8 cellular contexts compared by ENCODE assay signal in genomic region chr1:67500413-67500959, GRCh38.
A peak's percentile ranks its signal among the peaks of the same experiment; 100 is the strongest.
DNase-seq lines count a peak whose midpoint lies in the region; ATAC-seq and TF ChIP-seq lines count a peak whose summit lies in the region.

No MANE protein-coding gene starts in this region.

- no peak overlapping the region for H3K14ac ChIP-seq in trophoblast cell (ENCODE audit: low read length)

- H3K27ac Mint-ChIP-seq in glutamatergic neuron (ENCODE audit: unreplicated experiment) = no peak overlapping the region

- TF ChIP-seq EP300 in SK-N-SH (IDR thresholded peaks at IDR 0.05; ENCODE audit: borderline replicate concordance in 1 of 2, low read depth in 1 of 2, low read length in 1 of 2) (no peak), upper lobe of left lung (IDR thresholded peaks at IDR 0.05) (no peak)

- H3K4me1 ChIP-seq in SK-N-SH (ENCODE audit: control insufficient read depth in 1 of 2, insufficient read depth in 2 of 2, low read depth in 1 of 2, low read length in 1 of 2) (peaks cover 0 to 3% of the 10 kb centered on the region in 2 experiments; a peak in 1 of 4 replicates), trophoblast cell (ENCODE audit: control insufficient read depth in 1 of 2, insufficient read depth in 2 of 2, low read length in 2 of 2) (no peaks in the 10 kb centered on the region), upper lobe of left lung (peaks cover 0 to 7% (median 3%) of the 10 kb centered on the region in 4 donors)

- H4K20me1 ChIP-seq in SK-N-SH (ENCODE audit: insufficient read depth) = no peaks in the 10 kb centered on the region

- no peaks in the 10 kb centered on the region for H3K79me1 ChIP-seq in trophoblast cell (ENCODE audit: low read length)

- no peaks in the 10 kb centered on the region for H3K9me2 ChIP-seq in SK-N-SH

- H3K36me3 ChIP-seq in SK-N-SH (replicated peaks in 1 of 2; ENCODE audit: control insufficient read depth in 1 of 2, insufficient read depth in 2 of 2, low read length in 1 of 2) = no peaks in the 10 kb centered on the region
- H3K36me3 ChIP-seq in trophoblast cell (ENCODE audit: control insufficient read depth in 1 of 2, insufficient read depth in 2 of 2, low read length in 2 of 2) = no peaks in the 10 kb centered on the region
- no peaks in the 10 kb centered on the region for H3K36me3 ChIP-seq in upper lobe of left lung

- H2AFZ ChIP-seq in SK-N-SH (ENCODE audit: low read depth) (0 out of 2 replicates have a peak overlapping the region, but pooled peaks have one; percentile 27), trophoblast cell (ENCODE audit: insufficient read depth, low read length, poor library complexity) (no peak overlapping the region)

- H4K12ac ChIP-seq in trophoblast cell (ENCODE audit: low read depth, low read length) = no peak overlapping the region

- no peak overlapping the region for H2BK120ac ChIP-seq in trophoblast cell (ENCODE audit: insufficient read depth, low read length, poor library complexity)

- no peaks in the 10 kb centered on the region for H3K27me3 Mint-ChIP-seq in glutamatergic neuron (ENCODE audit: unreplicated experiment)

- H4K91ac ChIP-seq in trophoblast cell (ENCODE audit: low read depth, low read length) = no peak overlapping the region

- H3K79me2 ChIP-seq in SK-N-SH (ENCODE audit: insufficient read depth) (no peaks in the 10 kb centered on the region), trophoblast cell (ENCODE audit: control insufficient read depth, insufficient read depth, low read length, poor library complexity) (no peaks in the 10 kb centered on the region)

- no peak overlapping the region for H2BK12ac ChIP-seq in trophoblast cell (ENCODE audit: low read length)

- no peak overlapping the region for H2BK5ac ChIP-seq in trophoblast cell (ENCODE audit: low read depth, low read length, poor library complexity)

- no peak overlapping the region for H3K4ac ChIP-seq in trophoblast cell (ENCODE audit: low read depth, low read length)

- H3K27ac ChIP-seq in SK-N-SH (ENCODE audit: low read depth in 2 of 2, low read length in 1 of 2) (no peak overlapping the region), trophoblast cell (ENCODE audit: low read depth, low read length) (no peak overlapping the region), upper lobe of left lung (no peak overlapping the region)

- H3K4me3 Mint-ChIP-seq in glutamatergic neuron (ENCODE audit: unreplicated experiment) = no peak overlapping the region

- no peak overlapping the region for H3K9ac ChIP-seq in SK-N-SH
- no peak overlapping the region for H3K9ac ChIP-seq in trophoblast cell (ENCODE audit: low read length)

- TF ChIP-seq CTCF in GM12874 (IDR thresholded peaks at IDR 0.05; ENCODE audit: insufficient read depth, low read depth, low read length) = peak; percentile 98
- peak; percentile 94 for TF ChIP-seq CTCF in SK-N-SH (IDR thresholded peaks at IDR 0.05)
- TF ChIP-seq CTCF in glutamatergic neuron (IDR thresholded peaks at IDR 0.05; ENCODE audit: partially characterized antibody, unreplicated experiment) = peak; percentile 98
- peak; percentile 91 to 97 (median 94) for TF ChIP-seq CTCF in upper lobe of left lung (IDR thresholded peaks at IDR 0.05)

- H3K4me2 ChIP-seq in SK-N-SH (peak overlapping the region; percentile 64), trophoblast cell (ENCODE audit: low read length) (no peak overlapping the region)

- WGBS in SK-N-SH (ENCODE audit: low lambda C conversion rate) = 2% methylated on average over 10 of the region's 18 CpGs
- no CpG with 5 or more reads among the region's 18 CpGs for WGBS in trophoblast cell (ENCODE audit: extremely low coverage, insufficient coverage, insufficient read length)
- 3 to 5% methylated on average over 6 to 17 of the region's 18 CpGs for WGBS in upper lobe of left lung, 2 donors

- H3K36me3 Mint-ChIP-seq in glutamatergic neuron (ENCODE audit: unreplicated experiment) = no peaks in the 10 kb centered on the region

- H3K4me1 Mint-ChIP-seq in glutamatergic neuron (ENCODE audit: low read depth, unreplicated experiment) = no peaks in the 10 kb centered on the region

- H3K27me3 ChIP-seq in SK-N-SH (ENCODE audit: insufficient read depth) = no peaks in the 10 kb centered on the region; the same call in 1 of the 2 replicates
- H3K27me3 ChIP-seq in trophoblast cell (ENCODE audit: insufficient read depth, low read length) = no peaks in the 10 kb centered on the region
- no peaks in the 10 kb centered on the region for H3K27me3 ChIP-seq in upper lobe of left lung

- no peaks in the 10 kb centered on the region for H3K9me3 Mint-ChIP-seq in glutamatergic neuron (ENCODE audit: unreplicated experiment)

- no peak for TF ChIP-seq POLR2A in upper lobe of left lung (IDR thresholded peaks at IDR 0.05)

- CTCF ChIA-PET in SK-N-SH (lab: Yijun Ruan, JAX) = interaction anchor here (0.5 to 4.8 kb wide), 81 partner anchors 9 to 742 kb away, joined by 3 to 125 read pairs (median 5); partner anchors contain the start of genes DNAI4, MIER1 and SERBP1

- no peak overlapping the region for H4K8ac ChIP-seq in trophoblast cell (ENCODE audit: low read depth, low read length)

- H3K23ac ChIP-seq in trophoblast cell (ENCODE audit: low read length) = no peak overlapping the region

- peak; percentile 100 for TF ChIP-seq RAD21 in SK-N-SH (IDR thresholded peaks at IDR 0.05; ENCODE audit: low read length)

- no peak overlapping the region for H2AK5ac ChIP-seq in trophoblast cell (ENCODE audit: low read length)

- no peaks in the 10 kb centered on the region for H3K9me3 ChIP-seq in SK-N-SH
- no peaks in the 10 kb centered on the region for H3K9me3 ChIP-seq in trophoblast cell (ENCODE audit: insufficient read depth, low read depth, low read length)
- no peaks in the 10 kb centered on the region for H3K9me3 ChIP-seq in upper lobe of left lung

- no peak overlapping the region for H3K18ac ChIP-seq in trophoblast cell (ENCODE audit: low read length)

- peak; percentile 84 for DNase-seq in NCI-H1048 (lab: John Stamatoyannopoulos, UW)
- peak; percentile 88 for DNase-seq in SK-N-SH
- peak; percentile 88 for DNase-seq in activated naive CD4-positive, alpha-beta T cell treated with Interleukin-2 at 50 U/mL for 16 hours
- peak; percentile 94 for DNase-seq in glutamatergic neuron
- peak; percentile 91 to 98 for DNase-seq in trophoblast cell
- peak; percentile 87 to 88 for DNase-seq in upper lobe of left lung

- H3K4me3 ChIP-seq in SK-N-SH (ENCODE audit: low read depth in 2 of 2, low read length in 1 of 2) = peak overlapping the region in 1 of 2 experiments; percentile 55; a peak in 1 of 4 replicates
- no peak overlapping the region for H3K4me3 ChIP-seq in trophoblast cell (ENCODE audit: low read depth, low read length)
- no peak overlapping the region for H3K4me3 ChIP-seq in upper lobe of left lung

- H3F3A ChIP-seq in SK-N-SH (replicated peaks; ENCODE audit: insufficient read depth) = no peaks in the 10 kb centered on the region

- POLR2A ChIA-PET in SK-N-SH (lab: Yijun Ruan, JAX) = no interaction called here

- ATAC-seq in HG02642 (IDR thresholded peaks at IDR 0.05; ENCODE audit: poor library complexity, unreplicated experiment) (peak; percentile 99), upper lobe of left lung (ENCODE audit: low FRiP score in 2 of 2) (peak; percentile 94 to 98)

TF ChIP-seq in SK-N-SH, 30 proteins besides CTCF, POLR2A, EP300 and RAD21:
- TF ChIP-seq GABPA (IDR thresholded peaks at IDR 0.05; ENCODE audit: low read depth) (no peak), TAF1 (IDR thresholded peaks at IDR 0.05; ENCODE audit: borderline replicate concordance, low read depth, low read length) (no peak), RCOR1 (IDR thresholded peaks at IDR 0.05; ENCODE audit: low read length) (peak; percentile 67; the same call in 1 of the 2 replicates), CHD2 (IDR thresholded peaks at IDR 0.05; ENCODE audit: low read length, partially characterized antibody) (peak; percentile 43), SMC3 (IDR thresholded peaks at IDR 0.05; ENCODE audit: low read depth, low read length) (peak; percentile 92), RFX5 (IDR thresholded peaks at IDR 0.05; ENCODE audit: low read length) (no peak), TEAD4 (IDR thresholded peaks at IDR 0.05; ENCODE audit: borderline replicate concordance, insufficient read depth) (no peak)
